16 cellular contexts compared by ENCODE assay signal in the genomic region with DNA sequence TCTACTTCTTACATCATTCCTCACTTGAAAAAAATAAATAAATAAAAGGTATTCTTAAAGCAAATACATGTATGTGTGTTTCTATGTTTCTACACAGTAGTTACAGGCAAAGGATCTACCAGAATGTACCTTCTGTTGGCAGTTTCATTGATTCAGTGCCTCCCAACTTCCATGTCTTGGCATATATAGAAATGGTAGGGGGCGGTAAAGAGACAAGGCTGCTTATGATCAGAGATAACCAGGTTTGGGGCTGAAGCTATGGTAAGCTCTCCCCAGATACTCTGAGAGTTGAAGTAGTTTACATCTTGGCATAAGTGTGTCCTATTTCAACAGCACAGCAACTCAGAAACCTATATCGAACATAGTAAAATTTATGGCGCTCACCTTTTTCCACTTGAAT.
A peak's percentile ranks its signal among the peaks of the same experiment; 100 is the strongest.
DNase-seq lines count a peak whose midpoint lies in the region; TF ChIP-seq lines count a peak whose summit lies in the region.
"Had no signal": no experiment of that assay in that cellular context is flagged by ENCODE, and none has a peak within 500 bp of the region (broad histone marks: within the 10 kb centered on the region; RNA-seq: fewer than 3 reads in every experiment).

No MANE protein-coding gene starts in this region.

- TF ChIP-seq CTCF in Loucy (conservative IDR thresholded peaks at IDR 0.05; ENCODE audit: low read length) (peak; percentile 67), WERI-Rb-1 (IDR thresholded peaks at IDR 0.05; ENCODE audit: low read depth, low read length) (0 out of 2 replicates have a peak, but pooled peaks have one; percentile 29)

- no peaks in the 10 kb centered on the region for H3K27me3 ChIP-seq in Loucy (ENCODE audit: insufficient read depth, low read length, poor library complexity, severe bottlenecking)
- H3K27me3 ChIP-seq in WERI-Rb-1 (ENCODE audit: insufficient read depth, low read depth, severe bottlenecking) = no peaks in the 10 kb centered on the region
- H3K27me3 ChIP-seq: left lung, upper lobe of left lung had no signal

- peak; percentile 28 for DNase-seq in DMS 273 (lab: John Stamatoyannopoulos, UW; ENCODE audit: unreplicated experiment)
- no peak for DNase-seq in DMS 273 treated with DMSO at 0.1 percent for 48 hours (lab: John Stamatoyannopoulos, UW)
- DNase-seq in WERI-Rb-1 = no peak
- DNase-seq in iPS-NIHi7 (ENCODE audit: extremely low spot score) = peak; percentile 56
- no peak for DNase-seq in CD1c-positive myeloid dendritic cell (ENCODE audit: extremely low spot score)
- no peak for DNase-seq in hepatic stellate cell (ENCODE audit: low spot score)
- DNase-seq in Ammon's horn (ENCODE audit: low spot score) = no peak
- DNase-seq: activated gamma-delta T cell; CD4-positive, alpha-beta memory T cell; head of caudate nucleus; IMR-90; left lung; NCI-H1105; NCI-H226; upper lobe of left lung had no signal

- H3K4me3 ChIP-seq in Loucy (ENCODE audit: low read length, poor library complexity, severe bottlenecking) (no peak overlapping the region), WERI-Rb-1 (ENCODE audit: low read depth, low read length) (no peak overlapping the region)
- H3K4me3 ChIP-seq: left lung, upper lobe of left lung had no signal

- no peak overlapping the region for H3K9ac ChIP-seq in Loucy (ENCODE audit: low read depth, low read length, poor library complexity, severe bottlenecking)

- H3K4me1 ChIP-seq in Loucy (ENCODE audit: insufficient read depth, low read length, poor library complexity, severe bottlenecking) = no peaks in the 10 kb centered on the region
- H3K4me1 ChIP-seq: left lung, upper lobe of left lung had no signal

- H3K4me2 ChIP-seq in Loucy (ENCODE audit: low read depth, low read length, poor library complexity, severe bottlenecking) = no peak overlapping the region

- no peak overlapping the region for H3K27ac ChIP-seq in WERI-Rb-1
- H3K27ac ChIP-seq: left lung, upper lobe of left lung had no signal

- H4K20me1 ChIP-seq in Loucy (ENCODE audit: insufficient read depth, low read length, poor library complexity, severe bottlenecking) = no peaks in the 10 kb centered on the region

- no peaks in the 10 kb centered on the region for H3K36me3 ChIP-seq in Loucy (ENCODE audit: insufficient read depth, low read length)
- H3K36me3 ChIP-seq in WERI-Rb-1 = no peaks in the 10 kb centered on the region
- H3K36me3 ChIP-seq: left lung, upper lobe of left lung had no signal

- no peaks in the 10 kb centered on the region for H3K79me2 ChIP-seq in Loucy (ENCODE audit: insufficient read depth, low read length)

- H3K9me3 ChIP-seq in Loucy (ENCODE audit: insufficient read depth, low read depth, low read length) = no peaks in the 10 kb centered on the region
- H3K9me3 ChIP-seq in WERI-Rb-1 (ENCODE audit: severe bottlenecking) = no peaks in the 10 kb centered on the region
- H3K9me3 ChIP-seq: upper lobe of left lung had no signal

- no peaks in the 10 kb centered on the region for H3K9me2 ChIP-seq in Loucy (replicated peaks; ENCODE audit: low read depth, low read length)

- no peaks in the 10 kb centered on the region for H3F3A ChIP-seq in Loucy (ENCODE audit: low read depth)

- no peak overlapping the region for H2AFZ ChIP-seq in Loucy (ENCODE audit: low read length)

Comparison
In these comparisons a context has a peak if more than half of its experiments do, and no peak if none do; other contexts are left out.
1. DNase-seq: peak in DMS 273 (single experiment) and iPS-NIHi7 (single experiment); none in DMS 273 treated with DMSO at 0.1 percent for 48 hours (single experiment), WERI-Rb-1 (single experiment), CD1c-positive myeloid dendritic cell (single experiment), hepatic stellate cell (single experiment) and Ammon's horn (single experiment).